ENCODE assay signal across 1 cellular context in the genomic region with DNA sequence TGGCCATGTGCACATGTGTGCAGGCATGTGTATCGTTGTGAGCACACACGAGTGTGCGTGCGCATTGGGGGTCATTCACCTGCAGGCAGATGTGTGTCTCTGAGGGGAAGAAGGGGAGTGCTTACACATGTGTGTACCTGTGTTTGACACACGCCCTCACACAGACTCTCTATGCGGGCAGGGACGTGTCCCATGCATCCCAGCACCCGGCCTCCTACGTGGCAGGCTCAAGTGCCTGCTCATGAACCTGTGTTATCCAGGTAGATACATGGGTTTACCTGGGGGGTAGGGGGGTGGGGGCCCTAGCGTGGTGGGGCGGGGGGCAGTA.
TF ChIP-seq lines count a peak whose summit lies in the region.

No MANE protein-coding gene starts in this region.

TF ChIP-seq in SK-N-SH, 30 proteins besides CTCF, POLR2A, EP300 and RAD21 (continued from another document):
- TF ChIP-seq NFIC (IDR thresholded peaks at IDR 0.05; ENCODE audit: borderline replicate concordance) (no peak), CHD2 (IDR thresholded peaks at IDR 0.05; ENCODE audit: low read length, partially characterized antibody) (no peak)
